1 cellular context compared by ENCODE assay signal in genomic region chr11:68179847-68180246, GRCh38.
TF ChIP-seq lines count a peak whose summit lies in the region.

No MANE protein-coding gene starts in this region.

TF ChIP-seq in WTC11, 78 proteins besides CTCF, POLR2A, EP300 and RAD21 (continued from another document):
- TF ChIP-seq E2F4 (CRISPR knock-in tag; IDR thresholded peaks at IDR 0.05; ENCODE audit: borderline replicate concordance, low read depth): no peak
- TF ChIP-seq ZNF532 (CRISPR knock-in tag; IDR thresholded peaks at IDR 0.05; ENCODE audit: borderline replicate concordance): no peak
- TF ChIP-seq GTF2I (CRISPR knock-in tag; conservative IDR thresholded peaks at IDR 0.05): no peak
- no peak for TF ChIP-seq SMAD4 (CRISPR knock-in tag; IDR thresholded peaks at IDR 0.05)
- no peak for TF ChIP-seq ZBTB43 (CRISPR knock-in tag; IDR thresholded peaks at IDR 0.05)
- no peak for TF ChIP-seq ATF3 (CRISPR knock-in tag; conservative IDR thresholded peaks at IDR 0.05)
- no peak for TF ChIP-seq ZNF232 (CRISPR knock-in tag; IDR thresholded peaks at IDR 0.05)
- TF ChIP-seq ZNF121 (CRISPR knock-in tag; IDR thresholded peaks at IDR 0.05): no peak
- TF ChIP-seq E2F5 (CRISPR knock-in tag; IDR thresholded peaks at IDR 0.05): no peak
